In genomic region chr9:111605041-111605559, GRCh38 we compare ENCODE assay signal across 14 cellular contexts.
"Had no signal": no experiment of that assay in that cellular context is flagged by ENCODE, and none has a peak within 500 bp of the region (broad histone marks: within the 10 kb centered on the region; RNA-seq: fewer than 3 reads in every experiment).

No MANE protein-coding gene starts in this region.

- H3K36me3 Mint-ChIP-seq: activated naive CD8-positive, alpha-beta T cell treated with anti-CD3 and anti-CD28 coated beads for 36 hours had no signal

- DNase-seq: activated CD4-positive, alpha-beta T cell treated with anti-CD3 and anti-CD28 coated beads, Interleukin-2, amount 50 U/mL, for 1 hour; activated CD8-positive, alpha-beta memory T cell treated with anti-CD3 and anti-CD28 coated beads for 24 hours; activated naive CD8-positive, alpha-beta T cell treated with anti-CD3 and anti-CD28 coated beads for 36 hours; amygdala; body of pancreas; caudate nucleus; left cardiac atrium; nephron progenitor cell; stimulated activated CD4-positive, alpha-beta T cell treated with anti-CD3 and anti-CD28 coated beads, Interleukin-12 subunit alpha, Interleukin-12 subunit beta, amount 100 ng/mL, for 4 hours; stimulated activated CD4-positive, alpha-beta T cell treated with anti-CD3 and anti-CD28 coated beads, Interleukin-2, amount 100 ng/mL, for 24 hours had no signal

- ATAC-seq: activated CD4-positive, CD25-positive, alpha-beta regulatory T cell treated with anti-CD3 and anti-CD28 coated beads, Interleukin-2, amount 50 U/mL, for 24 hours; body of pancreas; left cardiac atrium had no signal

- H3K27me3 ChIP-seq: body of pancreas had no signal

- H3K9me3 ChIP-seq: body of pancreas, esophagus muscularis mucosa, thoracic aorta had no signal

- H3K4me1 Mint-ChIP-seq: activated naive CD8-positive, alpha-beta T cell treated with anti-CD3 and anti-CD28 coated beads for 36 hours had no signal

- H3K4me3 ChIP-seq: body of pancreas, esophagus muscularis mucosa, thoracic aorta had no signal

- H3K36me3 ChIP-seq: esophagus muscularis mucosa, thoracic aorta had no signal

- H3K27ac ChIP-seq: body of pancreas, esophagus muscularis mucosa, thoracic aorta had no signal

- H3K9me3 Mint-ChIP-seq: activated naive CD8-positive, alpha-beta T cell treated with anti-CD3 and anti-CD28 coated beads for 36 hours; activated T-helper 1 cell treated with anti-CD3 and anti-CD28 coated beads, Interleukin-12 subunit alpha, Interleukin-12 subunit beta, Interleukin-2, Interleukin-4 antibody, amounts not matched to agents 30 ng/mL and 10 ng/mL and 1 ng/mL, durations not matched to agents 14 hours and 24 hours and 36 hours; nephron progenitor cell had no signal

- H3K27ac Mint-ChIP-seq: activated naive CD8-positive, alpha-beta T cell treated with anti-CD3 and anti-CD28 coated beads for 36 hours; activated T-helper 1 cell treated with anti-CD3 and anti-CD28 coated beads, Interleukin-12 subunit alpha, Interleukin-12 subunit beta, Interleukin-2, Interleukin-4 antibody, amounts not matched to agents 30 ng/mL and 10 ng/mL and 1 ng/mL, durations not matched to agents 14 hours and 24 hours and 36 hours; nephron progenitor cell had no signal

- H3K4me3 Mint-ChIP-seq: activated naive CD8-positive, alpha-beta T cell treated with anti-CD3 and anti-CD28 coated beads for 36 hours; activated T-helper 1 cell treated with anti-CD3 and anti-CD28 coated beads, Interleukin-12 subunit alpha, Interleukin-12 subunit beta, Interleukin-2, Interleukin-4 antibody, amounts not matched to agents 30 ng/mL and 10 ng/mL and 1 ng/mL, durations not matched to agents 14 hours and 24 hours and 36 hours; nephron progenitor cell had no signal
